1 cellular context compared by ENCODE assay signal in the genomic region with DNA sequence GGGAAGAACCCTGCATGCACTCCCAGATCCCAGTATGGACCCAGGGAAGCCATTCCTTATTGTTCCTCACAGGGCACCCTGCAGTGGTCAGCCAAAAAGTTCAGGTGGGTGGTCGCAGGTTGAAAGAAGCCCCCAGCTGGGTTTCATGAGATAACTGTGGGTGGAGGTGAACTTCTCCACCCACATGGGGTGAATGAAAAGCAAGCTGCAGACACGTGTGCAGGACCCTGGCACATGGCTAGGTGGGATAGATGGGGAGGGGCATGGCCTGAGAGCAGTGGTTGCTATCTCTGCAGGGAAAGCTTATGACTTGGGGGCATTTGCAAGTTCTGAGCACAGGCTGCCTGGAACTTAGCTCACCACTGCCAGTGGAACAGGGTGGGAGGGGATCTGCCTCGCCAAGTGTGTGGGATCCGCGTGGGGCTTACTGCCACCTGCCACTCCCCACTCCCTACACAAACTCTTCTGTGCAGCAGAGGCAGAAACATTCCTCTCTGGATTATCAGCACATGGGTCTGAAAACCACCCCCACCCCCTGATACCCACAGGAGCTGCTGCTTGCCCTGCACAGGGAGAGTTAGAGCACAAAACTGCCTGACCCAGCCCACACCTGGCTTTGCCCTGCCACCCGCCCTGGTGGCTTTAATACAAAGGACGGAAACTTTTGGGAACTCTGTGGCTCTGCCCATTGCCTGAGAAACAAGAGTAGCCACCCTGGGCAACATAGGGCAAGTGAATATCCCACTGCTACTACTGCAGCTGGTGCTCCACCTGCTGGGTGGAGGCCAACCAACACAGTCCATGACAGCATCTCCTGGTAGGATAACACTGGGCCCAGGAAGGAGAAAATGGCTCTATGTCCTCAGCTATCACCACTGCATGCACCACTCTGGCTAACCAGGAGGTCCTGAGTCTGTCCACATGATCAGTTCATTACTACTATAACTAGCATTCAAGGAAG.
TF ChIP-seq lines count a peak whose summit lies in the region.

No MANE protein-coding gene starts in this region.

TF ChIP-seq in HCT116, 20 proteins besides CTCF, POLR2A, EP300 and RAD21 (continued from another document):
- TF ChIP-seq ZNF274 (IDR thresholded peaks at IDR 0.05; ENCODE audit: low read depth, low read length): no peak
